ENCODE assay signal across 21 cellular contexts in the genomic region with DNA sequence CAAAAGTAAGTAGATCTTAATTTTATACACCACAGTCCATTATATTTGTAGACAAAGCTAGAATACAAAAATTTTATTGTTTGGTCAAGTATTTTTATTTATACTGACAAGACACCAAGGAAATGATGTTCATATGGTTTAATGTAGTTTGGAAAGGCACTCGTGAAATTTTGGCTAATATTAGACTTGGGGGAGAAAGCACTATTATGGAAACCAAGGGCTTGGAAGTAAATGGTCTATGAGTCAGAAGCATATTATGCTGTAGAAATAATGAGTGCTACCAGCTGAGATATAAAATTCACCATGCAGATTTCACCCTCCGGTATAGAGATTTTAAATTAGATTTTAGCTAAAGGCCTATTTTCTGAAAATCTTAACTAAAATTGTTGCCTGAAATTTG.
"Had no signal": no experiment of that assay in that cellular context is flagged by ENCODE, and none has a peak within 500 bp of the region (broad histone marks: within the 10 kb centered on the region; RNA-seq: fewer than 3 reads in every experiment).

No MANE protein-coding gene starts in this region.

- H3K4me1 ChIP-seq: prostate gland, right atrium auricular region, upper lobe of right lung had no signal

- H3K9me3 ChIP-seq: gastrocnemius medialis, prostate gland, right atrium auricular region, upper lobe of right lung had no signal

- DNase-seq: activated CD4-positive, alpha-beta T cell treated with anti-CD3 and anti-CD28 coated beads for 1 hour; activated CD4-positive, alpha-beta T cell treated with anti-CD3 and anti-CD28 coated beads, Interleukin-2, amount 50 U/mL, for 1 hour; activated gamma-delta T cell treated with Interleukin-2 at 50 U/mL for 16 hours; activated T-cell treated with anti-CD3 and anti-CD28 coated beads, Interleukin-2, amount 50 U/mL, for 1 hour; anterior cingulate cortex; central memory CD4-positive, alpha-beta T cell; effector memory CD4-positive, alpha-beta T cell; gastrocnemius medialis; head of caudate nucleus; hypothalamus; left ventricle myocardium superior; mammary epithelial cell; midbrain; stimulated activated CD4-positive, alpha-beta T cell treated with anti-CD3 and anti-CD28 coated beads, Interleukin-4, amount 100 ng/mL, for 24 hours; stimulated activated naive CD8-positive, alpha-beta T cell treated with anti-CD3 and anti-CD28 coated beads, Interleukin-15, Interleukin-2, amounts not matched to agents 100 U/mL and 50 U/mL, for 24 hours; T-helper 9 cell; upper lobe of right lung had no signal

- H3K4me3 ChIP-seq: gastrocnemius medialis, prostate gland, right atrium auricular region, upper lobe of right lung had no signal

- H3K36me3 ChIP-seq: gastrocnemius medialis, prostate gland, right atrium auricular region, upper lobe of right lung had no signal

- FAIRE-seq: colon had no signal

- ATAC-seq: gastrocnemius medialis; left ventricle myocardium superior; natural killer cell treated with Interleukin-12 subunit alpha and Interleukin-12 subunit beta and Interleukin-15 and Interleukin-18, amount 100 ng/mL, for 72 hours; stimulated activated naive CD8-positive, alpha-beta T cell treated with anti-CD3 and anti-CD28 coated beads, Interleukin-15, Interleukin-2, amounts not matched to agents 100 U/mL and 50 U/mL, for 24 hours; upper lobe of right lung had no signal

- H3K27me3 ChIP-seq: gastrocnemius medialis, right atrium auricular region, upper lobe of right lung had no signal

- H3K27ac ChIP-seq: gastrocnemius medialis, prostate gland, right atrium auricular region, upper lobe of right lung had no signal
